ENCODE assay signal across 12 cellular contexts in genomic region chr11:45858751-45859398, GRCh38. TPM values are rescaled to one million over a fixed set of nuclear protein-coding genes. Genes with fewer than 3 reads are reported as not detected.
DNase-seq lines count a peak whose midpoint lies in the region; ATAC-seq and TF ChIP-seq lines count a peak whose summit lies in the region.
"Had no signal": no experiment of that assay in that cellular context is flagged by ENCODE, and none has a peak within 500 bp of the region (broad histone marks: within the 10 kb centered on the region; RNA-seq: fewer than 3 reads in every experiment).

No MANE protein-coding gene starts in this region.

- ATAC-seq in left lung (no peak), HG03135 (IDR thresholded peaks at IDR 0.05; ENCODE audit: unreplicated experiment) (no peak)
- ATAC-seq: PC-3 had no signal

- H3K9ac ChIP-seq in skeletal muscle satellite cell (ENCODE audit: low read depth, low read length) = no peak overlapping the region

- DNase-seq in left lung (no peak), HK-2 (ENCODE audit: unreplicated experiment) (no peak), GM10266 (ENCODE audit: extremely low spot score) (no peak)
- DNase-seq in activated CD4-positive, alpha-beta T cell treated with anti-CD3 and anti-CD28 coated beads, Interleukin-2, amount 50 U/mL, for 48 hours = no peak
- DNase-seq: naive B cell; PC-3; stimulated activated CD4-positive, alpha-beta T cell treated with anti-CD3 and anti-CD28 coated beads, Interleukin-1b, Interleukin-23, amount 100 ng/mL, for 48 hours; stimulated activated naive CD4-positive, alpha-beta T cell treated with Interleukin-2 at 50 U/mL for 16 hours had no signal

- H3K27me3 ChIP-seq in left lung (no peaks in the 10 kb centered on the region), skeletal muscle satellite cell (ENCODE audit: control insufficient read depth, insufficient read depth, low read length) (no peaks in the 10 kb centered on the region)

- no peak for TF ChIP-seq CTCF in 22Rv1 (IDR thresholded peaks at IDR 0.05)
- TF ChIP-seq CTCF in left lung (IDR thresholded peaks at IDR 0.05) = no peak
- TF ChIP-seq CTCF in GM10266 (IDR thresholded peaks at IDR 0.05; ENCODE audit: control insufficient read depth, insufficient read depth, low read depth, missing control alignments) = no peak

- peak overlapping the region; percentile 62 for H3K4me2 ChIP-seq in skeletal muscle satellite cell (ENCODE audit: low read length)

- H3K27ac ChIP-seq in 22Rv1 (peak overlapping the region; percentile 54), angular gyrus (ENCODE audit: low read depth, low read length) (peak overlapping the region; percentile 80), left lung (peak overlapping the region; percentile 74 to 90)

- H3K4me3 ChIP-seq in left lung (no peak overlapping the region), skeletal muscle satellite cell (ENCODE audit: low read length) (no peak overlapping the region)

- H3K4me1 ChIP-seq in left lung (peaks cover 38 to 42% of the 10 kb centered on the region in 2 donors), skeletal muscle satellite cell (ENCODE audit: control insufficient read depth, insufficient read depth, low read length) (peaks cover 15% of the 10 kb centered on the region)

- H3K36me3 ChIP-seq in left lung (peaks cover 0 to 80% of the 10 kb centered on the region in 2 donors), skeletal muscle satellite cell (ENCODE audit: insufficient read depth, low read length) (peaks cover 33% of the 10 kb centered on the region)

- intact Hi-C loops in left lung (cut with DNase I) = no loop called here

- H3K9me3 ChIP-seq in left lung (no peaks in the 10 kb centered on the region), skeletal muscle satellite cell (replicated peaks; ENCODE audit: low read length) (no peaks in the 10 kb centered on the region)

RNA-seq across cellular contexts. Expression of gene CRY2, which starts 11.6 kb away (rescaled TPM):
- total RNA-seq in left lung = 10 to 100 TPM; 32.7 to 42.3 TPM
- total RNA-seq in skeletal muscle satellite cell (2012; rRNA removed) = 6.1 and 7.4 TPM in 2 replicates

RNA-seq across cellular contexts. Expression of gene MAPK8IP1, which starts 26.6 kb away (rescaled TPM):
- total RNA-seq in left lung = 1 to 10 TPM; 6.9 to 8.7 TPM
- total RNA-seq in skeletal muscle satellite cell (2012; rRNA removed) = 2.5 and 5.0 TPM in 2 replicates

RNA-seq across cellular contexts. Expression of gene FREY1, which starts 48.2 kb away (rescaled TPM):
- under 1 TPM; 0.35 to 0.89 TPM for total RNA-seq in left lung
- total RNA-seq in skeletal muscle satellite cell (2012; rRNA removed) = 0.66 and 2.8 TPM in 2 replicates

RNA-seq across cellular contexts. Expression of gene SLC35C1, which starts 53.9 kb away (rescaled TPM):
- 10 to 100 TPM; 25.5 to 30.7 TPM for total RNA-seq in left lung
- total RNA-seq in skeletal muscle satellite cell (2012; rRNA removed) = 8.6 and 17.0 TPM in 2 replicates

RNA-seq across cellular contexts. Expression of gene PEX16, which starts 58.8 kb away (rescaled TPM):
- total RNA-seq in left lung = 10 to 100 TPM; 19.6 to 23.4 TPM
- 28.6 and 30.1 TPM in 2 replicates for total RNA-seq in skeletal muscle satellite cell (2012; rRNA removed)
